34 cellular contexts compared by ENCODE assay signal in genomic region chr13:100689191-100689590, GRCh38.
"Had no signal": no experiment of that assay in that cellular context is flagged by ENCODE, and none has a peak within 500 bp of the region (broad histone marks: within the 10 kb centered on the region; RNA-seq: fewer than 3 reads in every experiment).

No MANE protein-coding gene starts in this region.

- H3K36me3 ChIP-seq: MG63 had no signal

- H3K4me3 ChIP-seq: MG63 had no signal

- H3K27me3 ChIP-seq: MG63 had no signal

- DNase-seq: Kasumi-1, MG63, MM.1S, MV-4-11, NCI-H1048, NCI-H1092, NCI-H1092 treated with DMSO at 0.1 percent for 48 hours, NCI-H1105, NCI-H1105 treated with DMSO at 0.1 percent for 48 hours, NCI-H1417, NCI-H1417 treated with DMSO at 0.1 percent for 48 hours, NCI-H1436, NCI-H1436 treated with DMSO at 0.1 percent for 48 hours, NCI-H146, NCI-H1694, NCI-H1694 treated with DMSO at 0.1 percent for 48 hours, NCI-H187, NCI-H187 treated with DMSO at 0.1 percent for 48 hours, NCI-H1930, NCI-H2029, NCI-H2029 treated with DMSO at 0.1 percent for 48 hours, NCI-H2081, NCI-H2081 treated with DMSO at 0.1 percent for 48 hours, NCI-H2107, NCI-H2171, NCI-H2227 treated with DMSO at 0.1 percent for 48 hours, NCI-H226, NCI-H345, NCI-H446, NCI-H446 treated with DMSO at 0.1 percent for 48 hours, NCI-H510A, NCI-H510A treated with DMSO at 0.1 percent for 48 hours, NCI-H526, NCI-H526 treated with DMSO at 0.1 percent for 48 hours had no signal
